12 cellular contexts compared by ENCODE assay signal in genomic region chr9:70052768-70053167, GRCh38. TPM values are rescaled to one million over a fixed set of nuclear protein-coding genes. Genes with fewer than 3 reads are reported as not detected.
"Had no signal": no experiment of that assay in that cellular context is flagged by ENCODE, and none has a peak within 500 bp of the region (broad histone marks: within the 10 kb centered on the region; RNA-seq: fewer than 3 reads in every experiment).

No MANE protein-coding gene starts in this region.

- H3K9ac ChIP-seq: neural progenitor cell had no signal

- H3K9me3 ChIP-seq: ovary, thyroid gland had no signal

- H3K27ac ChIP-seq: neural progenitor cell, ovary, SK-N-MC, thyroid gland had no signal

- H3K4me3 ChIP-seq: neural progenitor cell, ovary, SK-N-MC, thyroid gland had no signal

- H2AFZ ChIP-seq: neural progenitor cell had no signal

- ATAC-seq: effector memory CD8-positive, alpha-beta T cell; stimulated activated naive CD8-positive, alpha-beta T cell treated with anti-CD3 and anti-CD28 coated beads, Interleukin-15, amount 100 ng/mL, for 72 hours; WTC11 had no signal

- H3K27me3 ChIP-seq: neural progenitor cell, ovary, thyroid gland had no signal

- H3K36me3 ChIP-seq: neural progenitor cell, ovary, thyroid gland had no signal

- DNase-seq: activated CD4-positive, alpha-beta T cell treated with anti-CD3 and anti-CD28 coated beads, Interleukin-2, amount 10 ng/mL, durations not matched to agents 24 days and 14 days; activated naive CD4-positive, alpha-beta T cell treated with Interleukin-2 at 50 U/mL for 16 hours; effector memory CD8-positive, alpha-beta T cell; ovary; stimulated activated CD4-positive, alpha-beta T cell treated with anti-CD3 and anti-CD28 coated beads, Interleukin-4, amount 100 ng/mL, for 4 hours; stimulated activated naive CD8-positive, alpha-beta T cell treated with anti-CD3 and anti-CD28 coated beads, Interleukin-15, amount 100 ng/mL, for 72 hours; thyroid gland had no signal

RNA-seq across cellular contexts. Expression of gene MAMDC2, which starts 9.1 kb away (rescaled TPM):
- total RNA-seq: activated CD4-positive, alpha-beta T cell treated with anti-CD3 and anti-CD28 coated beads, Interleukin-2, amount 10 ng/mL, durations not matched to agents 24 days and 14 days; activated T-helper 1 cell treated with anti-CD3 and anti-CD28 coated beads, Interleukin-12 subunit alpha, Interleukin-12 subunit beta, Interleukin-2, Interleukin-4 antibody, amounts not matched to agents 30 ng/mL and 10 ng/mL and 1 ng/mL, durations not matched to agents 14 hours and 24 hours and 36 hours; T-helper 1 cell treated with Interleukin-12 subunit alpha and Interleukin-12 subunit beta and Interleukin-4 antibody, amounts not matched to agents 30 ng/mL and 1 ng/mL, for 36 hours had no signal
